1 cellular context compared by ENCODE assay signal in genomic region chr16:19748389-19749110, GRCh38.
TF ChIP-seq lines count a peak whose summit lies in the region.

No MANE protein-coding gene starts in this region.

TF ChIP-seq in IMR-90, 13 proteins besides CTCF, POLR2A, EP300 and RAD21 (continued from another document):
- TF ChIP-seq MAFK (IDR thresholded peaks at IDR 0.05; ENCODE audit: low read depth, low read length): no peak
- no peak for TF ChIP-seq RFX5 (IDR thresholded peaks at IDR 0.05; ENCODE audit: low read depth, low read length)
- TF ChIP-seq, protein P1, sequence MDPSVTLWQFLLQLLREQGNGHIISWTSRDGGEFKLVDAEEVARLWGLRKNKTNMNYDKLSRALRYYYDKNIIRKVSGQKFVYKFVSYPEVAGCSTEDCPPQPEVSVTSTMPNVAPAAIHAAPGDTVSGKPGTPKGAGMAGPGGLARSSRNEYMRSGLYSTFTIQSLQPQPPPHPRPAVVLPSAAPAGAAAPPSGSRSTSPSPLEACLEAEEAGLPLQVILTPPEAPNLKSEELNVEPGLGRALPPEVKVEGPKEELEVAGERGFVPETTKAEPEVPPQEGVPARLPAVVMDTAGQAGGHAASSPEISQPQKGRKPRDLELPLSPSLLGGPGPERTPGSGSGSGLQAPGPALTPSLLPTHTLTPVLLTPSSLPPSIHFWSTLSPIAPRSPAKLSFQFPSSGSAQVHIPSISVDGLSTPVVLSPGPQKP (IDR thresholded peaks at IDR 0.05; ENCODE audit: borderline replicate concordance, low read depth, low read length): no peak
